Comparison of ENCODE assay signal across 1 cellular context in the genomic region with DNA sequence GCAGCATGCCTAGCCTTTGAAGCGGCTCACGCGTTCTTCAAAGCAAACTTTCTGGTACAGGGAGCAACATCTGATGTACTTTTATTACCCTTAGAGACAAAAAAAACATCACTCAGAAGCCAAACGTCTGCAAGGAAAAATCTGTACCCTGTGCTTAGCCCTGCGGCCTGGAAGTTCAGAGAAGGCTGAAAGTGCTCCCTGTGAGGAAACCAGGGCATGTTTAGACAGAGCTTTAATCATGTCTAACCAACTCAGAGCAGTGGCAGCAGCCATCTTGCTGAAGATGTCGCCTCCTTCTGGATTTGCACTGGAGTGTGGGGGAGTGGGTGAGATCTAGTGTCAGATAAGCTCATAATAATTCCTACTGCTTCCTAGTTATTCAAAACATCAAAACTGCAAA.
A peak's percentile ranks its signal among the peaks of the same experiment; 100 is the strongest.
TF ChIP-seq lines count a peak whose summit lies in the region.

No MANE protein-coding gene starts in this region.

TF ChIP-seq in endothelial cell of umbilical vein, 7 proteins besides CTCF, POLR2A, EP300 and RAD21:
- no peak for TF ChIP-seq MYC (IDR thresholded peaks at IDR 0.05; ENCODE audit: low read depth, low read length)
- TF ChIP-seq POLR2AphosphoS5 (IDR thresholded peaks at IDR 0.05; ENCODE audit: insufficient read depth, low read depth, low read length): no peak
- TF ChIP-seq, protein P1, sequence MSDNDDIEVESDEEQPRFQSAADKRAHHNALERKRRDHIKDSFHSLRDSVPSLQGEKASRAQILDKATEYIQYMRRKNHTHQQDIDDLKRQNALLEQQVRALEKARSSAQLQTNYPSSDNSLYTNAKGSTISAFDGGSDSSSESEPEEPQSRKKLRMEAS (IDR thresholded peaks at IDR 0.05; ENCODE audit: insufficient read depth, insufficient read length): no peak
- TF ChIP-seq JUN (IDR thresholded peaks at IDR 0.05; ENCODE audit: borderline replicate concordance, insufficient read depth, insufficient read length, low read depth): no peak
- TF ChIP-seq GATA2 (IDR thresholded peaks at IDR 0.05; ENCODE audit: insufficient read depth, insufficient read length, low read depth, low read length): peak; percentile 63
